In genomic region chr19:11963566-11964355, GRCh38 we compare ENCODE assay signal across 8 cellular contexts. TPM values are rescaled to one million over a fixed set of nuclear protein-coding genes. Genes with fewer than 3 reads are reported as not detected.
DNase-seq lines count a peak whose midpoint lies in the region; ATAC-seq and TF ChIP-seq lines count a peak whose summit lies in the region.

No MANE protein-coding gene starts in this region.

- H3K9me3 ChIP-seq in BLaER1 (peaks cover 19% of the 10 kb centered on the region; the same call in 1 of the 2 replicates), OCI-LY7 (ENCODE audit: low read length) (no peaks in the 10 kb centered on the region)
- H3K9me3 ChIP-seq in naive thymus-derived CD4-positive, alpha-beta T cell (ENCODE audit: control insufficient read depth in 2 of 3, low read length in 3 of 3) = no peaks in the 10 kb centered on the region

- POLR2A ChIA-PET in OCI-LY7 (lab: Charles Lee) = interaction anchor here (0.5 to 1.2 kb wide), 3 partner anchors 17 to 177 kb away, joined by 3 to 5 read pairs (median 3); partner anchors contain the start of gene ZNF878
- POLR2A ChIA-PET in naive thymus-derived CD4-positive, alpha-beta T cell (lab: Charles Lee) = interaction anchor here (0.5 to 2.4 kb wide), 8 partner anchors 17 to 228 kb away, joined by 3 to 33 read pairs (median 6); partner anchors contain the start of genes ZNF491 and ZNF700

- H3K27me3 Mint-ChIP-seq in naive thymus-derived CD4-positive, alpha-beta T cell = no peaks in the 10 kb centered on the region

- peaks cover 0 to 17% (median 0%) of the 10 kb centered on the region in 11 donors for H3K9me3 Mint-ChIP-seq in naive thymus-derived CD4-positive, alpha-beta T cell

- no peak overlapping the region for H3K9ac ChIP-seq in BLaER1

- H3K36me3 ChIP-seq in BLaER1 = 0 out of 2 replicates have a peak, but pooled peaks cover 14% of the 10 kb centered on the region
- H3K36me3 ChIP-seq in OCI-LY7 (ENCODE audit: insufficient read depth, low read length) = no peaks in the 10 kb centered on the region
- H3K36me3 ChIP-seq in naive thymus-derived CD4-positive, alpha-beta T cell (ENCODE audit: control insufficient read depth in 2 of 3, insufficient read depth in 3 of 3, low read length in 3 of 3) = no peaks in the 10 kb centered on the region

- no peak overlapping the region for H3K27ac ChIP-seq in BLaER1
- peak overlapping the region; percentile 63 for H3K27ac ChIP-seq in OCI-LY7 (ENCODE audit: low read depth, low read length, poor library complexity, severe bottlenecking)
- H3K27ac ChIP-seq in naive thymus-derived CD4-positive, alpha-beta T cell (ENCODE audit: low read depth, low read length) = peak overlapping the region; percentile 88

- intact Hi-C loops in OCI-LY7 (cut with micrococcal nuclease; ENCODE audit: unreplicated experiment) = loop anchor here (1.0 to 2.0 kb wide), 4 partner anchors 26 to 178 kb away; no protein-coding TSS in a partner anchor
- intact Hi-C loops in naive thymus-derived CD4-positive, alpha-beta T cell (cut with micrococcal nuclease) = loop anchor here (1.0 to 2.0 kb wide), 8 partner anchors 24 to 178 kb away; partner anchors contain the start of gene ZNF491 (in 1 of the 2)

- peaks cover 21 to 34% (median 27%) of the 10 kb centered on the region in 7 donors for H3K4me1 Mint-ChIP-seq in naive thymus-derived CD4-positive, alpha-beta T cell

- TF ChIP-seq CTCF in HFF-Myc (IDR thresholded peaks at IDR 0.05; ENCODE audit: low read depth, low read length, missing control alignments) (peak; percentile 58), OCI-LY7 (conservative IDR thresholded peaks at IDR 0.05; ENCODE audit: low read length) (peak; percentile 90)

- CTCF ChIA-PET in OCI-LY7 (lab: Charles Lee; ENCODE audit: unreplicated experiment) = interaction anchor here (0.7 to 0.8 kb wide), 3 partner anchors 29 to 178 kb away, joined by 3 to 5 read pairs (median 4); no protein-coding TSS in a partner anchor
- CTCF ChIA-PET in naive thymus-derived CD4-positive, alpha-beta T cell (lab: Charles Lee) = interaction anchor here (0.6 to 5.5 kb wide), 11 partner anchors 8 to 264 kb away, joined by 3 to 66 read pairs (median 3); partner anchors contain the start of gene ZNF20

- H3K27me3 ChIP-seq in BLaER1 = peaks cover 6% of the 10 kb centered on the region; the same call in 1 of the 2 replicates
- no peaks in the 10 kb centered on the region for H3K27me3 ChIP-seq in naive thymus-derived CD4-positive, alpha-beta T cell (ENCODE audit: control insufficient read depth in 2 of 2, insufficient read depth in 2 of 2, low read length in 2 of 2)

- H3K4me2 ChIP-seq in BLaER1 (peak overlapping the region; percentile 92), OCI-LY7 (ENCODE audit: low read length) (peak overlapping the region; percentile 83)

- peak overlapping the region; percentile 87 to 99 (median 94) for H3K4me3 Mint-ChIP-seq in naive thymus-derived CD4-positive, alpha-beta T cell

- H3K36me3 Mint-ChIP-seq in naive thymus-derived CD4-positive, alpha-beta T cell = peaks cover 9 to 21% (median 15%) of the 10 kb centered on the region in 5 donors

- no TSS peak for BruUV-seq in OCI-LY7 (replicated peaks; lab: Mats Ljungman, UMichigan)

- ATAC-seq in naive thymus-derived CD4-positive, alpha-beta T cell = peak; percentile 62
- no peak for ATAC-seq in GM21390 (IDR thresholded peaks at IDR 0.05; ENCODE audit: unreplicated experiment)

- DNase-seq in HFF-Myc (ENCODE audit: extremely low read depth, low read depth) (no peak), OCI-LY7 (ENCODE audit: low spot score) (peak; percentile 85), fibroblast of gingiva (ENCODE audit: low read depth) (peak; percentile 52)
- peak; percentile 76 for DNase-seq in activated T-cell treated with anti-CD3 and anti-CD28 coated beads, Interleukin-2, amount 50 U/mL, for 1 hour
- DNase-seq in naive thymus-derived CD4-positive, alpha-beta T cell = peak; percentile 52 to 79 (median 71)
- DNase-seq in stimulated activated CD8-positive, alpha-beta memory T cell treated with anti-CD3 and anti-CD28 coated beads, Interleukin-7, amount 100 ng/mL, for 4 hours (ENCODE audit: low read depth in 2 of 2) = peak; percentile 50 to 59

- H3K27ac Mint-ChIP-seq in naive thymus-derived CD4-positive, alpha-beta T cell = peak overlapping the region; percentile 80 to 97 (median 94)

- H2AFZ ChIP-seq in OCI-LY7 (ENCODE audit: low read length) = peak overlapping the region; percentile 78

- peak overlapping the region; percentile 81; the same call in 1 of the 2 replicates for H3K4me3 ChIP-seq in BLaER1
- no peak overlapping the region for H3K4me3 ChIP-seq in HFF-Myc (replicated peaks; ENCODE audit: low read depth, low read length)
- H3K4me3 ChIP-seq in OCI-LY7 (ENCODE audit: low read depth, low read length, poor library complexity, severe bottlenecking) = peak overlapping the region; percentile 85
- peak overlapping the region; percentile 90 for H3K4me3 ChIP-seq in naive thymus-derived CD4-positive, alpha-beta T cell (ENCODE audit: low read length)

- H4K20me1 ChIP-seq in BLaER1 = no peaks in the 10 kb centered on the region
- H4K20me1 ChIP-seq in OCI-LY7 (ENCODE audit: insufficient read depth, low read length) = no peaks in the 10 kb centered on the region

- H3K4me1 ChIP-seq in BLaER1 = peaks cover 28% of the 10 kb centered on the region
- H3K4me1 ChIP-seq in OCI-LY7 (ENCODE audit: insufficient read depth, low read length, poor library complexity, severe bottlenecking) = peaks cover 13% of the 10 kb centered on the region
- H3K4me1 ChIP-seq in naive thymus-derived CD4-positive, alpha-beta T cell (ENCODE audit: control insufficient read depth in 2 of 2, insufficient read depth in 2 of 2, low read length in 2 of 2) = peaks cover 8 to 10% of the 10 kb centered on the region in 2 donors

- H3K9me2 ChIP-seq in OCI-LY7 (ENCODE audit: insufficient read depth, low read length) = no peaks in the 10 kb centered on the region

- no peaks in the 10 kb centered on the region for H3K79me2 ChIP-seq in OCI-LY7 (ENCODE audit: insufficient read depth, low read depth, low read length)

RNA-seq across cellular contexts. Expression of gene ZNF763, which starts 1.1 kb away (rescaled TPM):
- total RNA-seq in OCI-LY7 (2014; rRNA removed; shearing (Covaris generic)) = 2.7 and 2.8 TPM in 2 replicates
- total RNA-seq in OCI-LY7 (2022) = 6.2 and 7.7 TPM in 2 replicates
- 10 to 100 TPM in 2 of 5 experiments, 1 to 10 TPM in 3; 1.3 to 17.3 (median 4.4) TPM for total RNA-seq in naive thymus-derived CD4-positive, alpha-beta T cell
- polyA plus RNA-seq in naive thymus-derived CD4-positive, alpha-beta T cell = 1 to 10 TPM; 3.2 to 4.5 TPM

RNA-seq across cellular contexts. Expression of gene ZNF700, which starts 38.9 kb away (rescaled TPM):
- 18.2 and 20.4 TPM in 2 replicates for total RNA-seq in OCI-LY7 (2014; rRNA removed; shearing (Covaris generic))
- total RNA-seq in OCI-LY7 (2022) = 28.2 and 28.4 TPM in 2 replicates
- total RNA-seq in naive thymus-derived CD4-positive, alpha-beta T cell = 10 to 100 TPM; 18.0 to 26.4 (median 22.8) TPM
- 1 to 10 TPM; 2.3 to 5.0 TPM for polyA plus RNA-seq in naive thymus-derived CD4-positive, alpha-beta T cell
